8 cellular contexts compared by ENCODE assay signal in genomic region chr6:144216668-144217218, GRCh38.
DNase-seq lines count a peak whose midpoint lies in the region; ATAC-seq, FAIRE-seq and TF ChIP-seq lines count a peak whose summit lies in the region.

No MANE protein-coding gene starts in this region.

- H3K9me2 ChIP-seq in Karpas-422 (replicated peaks; ENCODE audit: insufficient read depth, low read length): no peaks in the 10 kb centered on the region

- no peak for TF ChIP-seq POLR2A in GM12878 (IDR thresholded peaks at IDR 0.05; ENCODE audit: low read depth, low read length)
- TF ChIP-seq POLR2A in suprapubic skin (IDR thresholded peaks at IDR 0.05): no peak

- DNase-seq in GM13976 (ENCODE audit: low spot score): peak; percentile 77
- no peak for DNase-seq in Karpas-422
- no peak for DNase-seq in GM12878 (ENCODE audit: low read depth, low spot score)
- DNase-seq in suprapubic skin (ENCODE audit: low spot score in 2 of 2): no peak
- DNase-seq in NCI-H2029 treated with DMSO at 0.1 percent for 48 hours (lab: John Stamatoyannopoulos, UW): no peak
- DNase-seq in COLO829 (ENCODE audit: low spot score): no peak

- intact Hi-C loops in GM12878 (cut with micrococcal nuclease; ENCODE audit: unreplicated experiment): loop anchor here (1.0 to 5.0 kb wide), 6 partner anchors 65 to 639 kb away; no protein-coding TSS in a partner anchor

- no peaks in the 10 kb centered on the region for H3K79me2 ChIP-seq in Karpas-422 (ENCODE audit: low read length)
- H3K79me2 ChIP-seq in GM12878 (ENCODE audit: control insufficient read depth, insufficient read depth, low read length): no peaks in the 10 kb centered on the region

- RAD21 ChIA-PET in GM12878 (lab: Charles Lee; ENCODE audit: unreplicated experiment): interaction anchor here (0.7 to 4.5 kb wide), 19 partner anchors 26 to 276 kb away, joined by 3 to 87 read pairs (median 4); partner anchors contain the start of genes SF3B5 and STX11

- no peaks in the 10 kb centered on the region for H3K27me3 ChIP-seq in Karpas-422 (ENCODE audit: low read length)
- no peaks in the 10 kb centered on the region for H3K27me3 ChIP-seq in GM12878 (replicated peaks in 1 of 2; ENCODE audit: control insufficient read depth in 2 of 2, insufficient read depth in 2 of 2, low read length in 1 of 2)
- H3K27me3 ChIP-seq in layer of hippocampus (ENCODE audit: control insufficient read depth, insufficient read depth, low read length): no peaks in the 10 kb centered on the region
- H3K27me3 ChIP-seq in suprapubic skin: no peaks in the 10 kb centered on the region

- H3K9me3 ChIP-seq in Karpas-422 (ENCODE audit: low read length) (no peaks in the 10 kb centered on the region), GM12878 (replicated peaks; ENCODE audit: control insufficient read depth, insufficient read depth, low read length) (peaks cover 2% of the 10 kb centered on the region; the same call in 2 of the 3 replicates), suprapubic skin (peaks cover 5% of the 10 kb centered on the region)

- no peak for FAIRE-seq in GM12878 (lab: Jason Lieb, UNC)

- H3K27ac ChIP-seq in Karpas-422 (ENCODE audit: low read length): peak overlapping the region; percentile 42; the same call in 1 of the 2 replicates
- H3K27ac ChIP-seq in GM12878 (ENCODE audit: control insufficient read depth, insufficient read depth): peak overlapping the region; percentile 88
- peak overlapping the region; percentile 94 for H3K27ac ChIP-seq in layer of hippocampus (ENCODE audit: low read depth, low read length)
- H3K27ac ChIP-seq in suprapubic skin: peak overlapping the region; percentile 85

- TF ChIP-seq RAD21 in GM12878 (IDR thresholded peaks at IDR 0.05; ENCODE audit: insufficient read depth, low read depth, low read length): 0 out of 2 replicates have a peak, but pooled peaks have one; percentile 10

- H3K4me2 ChIP-seq in Karpas-422 (ENCODE audit: low read depth, low read length, poor library complexity, severe bottlenecking) (peak overlapping the region; percentile 74), GM12878 (ENCODE audit: control insufficient read depth, insufficient read depth) (peak overlapping the region; percentile 72)

- POLR2A ChIA-PET in GM12878 (lab: Charles Lee): interaction anchor here (0.7 to 1.6 kb wide), 8 partner anchors 49 to 153 kb away, joined by 3 to 4 read pairs (median 3); no protein-coding TSS in a partner anchor

- peak overlapping the region; percentile 77 for H2AFZ ChIP-seq in Karpas-422 (ENCODE audit: low read length)
- H2AFZ ChIP-seq in GM12878 (ENCODE audit: control insufficient read depth, low read depth, low read length): no peak overlapping the region

- CTCF ChIA-PET in GM12878 (lab: Yijun Ruan, JAX): interaction anchor here (0.7 to 5.8 kb wide), 18 partner anchors 27 to 641 kb away, joined by 3 to 142 read pairs (median 5); partner anchors contain the start of gene SF3B5

- peak overlapping the region; percentile 70 for H3K4me3 ChIP-seq in Karpas-422 (ENCODE audit: low read length)
- peak overlapping the region; percentile 68; the same call in 1 of the 2 replicates for H3K4me3 ChIP-seq in GM12878
- H3K4me3 ChIP-seq in suprapubic skin: peak overlapping the region; percentile 58

- ATAC-seq in GM21825 (IDR thresholded peaks at IDR 0.05; ENCODE audit: unreplicated experiment) (peak; percentile 41), GM12878 (peak; percentile 79)

- peak overlapping the region; percentile 75 for H3K9ac ChIP-seq in Karpas-422 (ENCODE audit: low read length)
- peak overlapping the region; percentile 67 for H3K9ac ChIP-seq in GM12878 (ENCODE audit: control insufficient read depth, insufficient read depth, low read length)

- no peaks in the 10 kb centered on the region for H4K20me1 ChIP-seq in Karpas-422 (ENCODE audit: insufficient read depth, low read depth, low read length)
- no peaks in the 10 kb centered on the region for H4K20me1 ChIP-seq in GM12878 (ENCODE audit: control insufficient read depth, insufficient read depth)

- TF ChIP-seq CTCF in GM13976 (IDR thresholded peaks at IDR 0.05; ENCODE audit: borderline replicate concordance, control extremely low read depth, extremely low read depth, insufficient read depth, missing control alignments) (no peak), GM12878 (IDR thresholded peaks at IDR 0.05 in 2 of 3, conservative IDR thresholded peaks at IDR 0.05 in 1 of 3; ENCODE audit: control insufficient read depth in 2 of 3, extremely low read depth in 1 of 3, insufficient read depth in 1 of 3, low read depth in 3 of 3, low read length in 3 of 3) (peak in 2 of 3 experiments; percentile 10 to 12; a peak in 2 of 6 replicates), suprapubic skin (IDR thresholded peaks at IDR 0.05) (no peak)

- peaks cover 16% of the 10 kb centered on the region for H3K4me1 ChIP-seq in Karpas-422 (ENCODE audit: low read length)
- peaks cover 9% of the 10 kb centered on the region for H3K4me1 ChIP-seq in GM12878 (ENCODE audit: control insufficient read depth, insufficient read depth, low read length)
- H3K4me1 ChIP-seq in suprapubic skin: peaks cover 16% of the 10 kb centered on the region

- in situ Hi-C loops in GM13976 (cut with MboI; ENCODE audit: low sequenced_read_pairs, unreplicated experiment): loop anchor here (5.0 kb wide), 1 partner anchor 114 kb away; no protein-coding TSS in a partner anchor
- in situ Hi-C loops in GM12878 (cut with MboI): loop anchor here (5.0 kb wide), 3 partner anchors 64 to 639 kb away; partner anchors contain the start of genes SF3B5 and STX11

- BruUV-seq in GM12878 (replicated peaks; lab: Mats Ljungman, UMichigan): no TSS peak

- 5% methylated on average over 18 of the region's 18 CpGs for WGBS in GM12878 (ENCODE audit: insufficient coverage, insufficient replicate concordance, low lambda C conversion rate, missing lambda C conversion rate)
- WGBS in suprapubic skin: 8% methylated on average over 18 of the region's 18 CpGs

- SMC1A ChIA-PET in GM12878 (lab: Charles Lee; ENCODE audit: uncharacterized antibody, unreplicated experiment): interaction anchor here (1.0 to 6.6 kb wide), 13 partner anchors 32 to 277 kb away, joined by 3 to 125 read pairs (median 7); partner anchors contain the start of gene STX11

- H3K36me3 ChIP-seq in Karpas-422 (ENCODE audit: insufficient read depth, low read length) (no peaks in the 10 kb centered on the region), GM12878 (ENCODE audit: control insufficient read depth in 2 of 2, insufficient read depth in 2 of 2, low read length in 1 of 2) (no peaks in the 10 kb centered on the region), suprapubic skin (no peaks in the 10 kb centered on the region)

- TF ChIP-seq EP300 in GM12878 (IDR thresholded peaks at IDR 0.05; ENCODE audit: borderline replicate concordance in 1 of 2, control insufficient read depth in 1 of 2, low read depth in 2 of 2, low read length in 2 of 2) (no peak), suprapubic skin (IDR thresholded peaks at IDR 0.05) (no peak)

TF ChIP-seq in GM12878, 131 proteins besides CTCF, POLR2A, EP300 and RAD21 (continues in another document):
- TF ChIP-seq USF1 (IDR thresholded peaks at IDR 0.05; ENCODE audit: borderline replicate concordance, extremely low read length, insufficient read depth, low read depth, low read length) (no peak), ZNF592 (IDR thresholded peaks at IDR 0.05) (no peak), JUND (IDR thresholded peaks at IDR 0.05; ENCODE audit: low read depth, low read length) (no peak), DPF2 (IDR thresholded peaks at IDR 0.05) (no peak), ZBED1 (IDR thresholded peaks at IDR 0.05; ENCODE audit: borderline replicate concordance) (no peak)

Comparison
In these comparisons a context has a peak if more than half of its experiments do, and no peak if none do; other contexts are left out.
1. CTCF ChIP-seq: peak in GM12878 (2 of 3); none in GM13976 (single experiment) and suprapubic skin (0 of 2).
2. H3K27ac ChIP-seq: peak in every context shown above with its lines; median percentile 94 in layer of hippocampus; 88 in GM12878; 85 in suprapubic skin; 42 in Karpas-422.
3. Peak in every context shown above with its lines, with median percentiles within 50 percentile points of each other: H3K4me3 ChIP-seq.